Comparison of ENCODE assay signal across 32 cellular contexts in genomic region chr1:24586119-24586518, GRCh38. TPM values are rescaled to one million over a fixed set of nuclear protein-coding genes. Genes with fewer than 3 reads are reported as not detected.
"Had no signal": no experiment of that assay in that cellular context is flagged by ENCODE, and none has a peak within 500 bp of the region (broad histone marks: within the 10 kb centered on the region; RNA-seq: fewer than 3 reads in every experiment).

No MANE protein-coding gene starts in this region.

- H3K79me2 ChIP-seq: parathyroid adenoma had no signal

- ATAC-seq: naive thymus-derived CD4-positive, alpha-beta T cell; psoas muscle; right cardiac atrium; sciatic nerve; stimulated activated naive B cell treated with anti-CD40 and anti-IgM and Interleukin-4, amounts not matched to agents 10 μg/mL and 1 μg/mL and 100 μg/mL, for 72 hours; stimulated activated naive CD8-positive, alpha-beta T cell treated with anti-CD3 and anti-CD28 coated beads, Interleukin-15, Interleukin-2, amounts not matched to agents 100 U/mL and 50 U/mL, for 24 hours had no signal

- H2AFZ ChIP-seq: parathyroid adenoma had no signal

- FAIRE-seq: urothelium cell line had no signal

- H3K27ac ChIP-seq: neural progenitor cell, ovary, parathyroid adenoma, psoas muscle, skin epidermis, spleen, suprapubic skin, thoracic aorta, thyroid gland, tibial nerve, upper lobe of left lung, vagina had no signal

- H3K36me3 ChIP-seq: neural progenitor cell, ovary, spleen, suprapubic skin, thoracic aorta, thyroid gland, tibial nerve, upper lobe of left lung, vagina had no signal

- DNase-seq: naive thymus-derived CD4-positive, alpha-beta T cell; natural killer cell; occipital lobe; ovary; posterior cingulate gyrus; psoas muscle; right cardiac atrium; spleen; stimulated activated CD4-positive, alpha-beta T cell treated with anti-CD3 and anti-CD28 coated beads, Interleukin-12 subunit alpha, Interleukin-12 subunit beta, amount 100 ng/mL, for 4 hours; stimulated activated CD4-positive, alpha-beta T cell treated with anti-CD3 and anti-CD28 coated beads, Interleukin-1b, Interleukin-23, amount 100 ng/mL, for 48 hours; stimulated activated CD4-positive, alpha-beta T cell treated with anti-CD3 and anti-CD28 coated beads, Interleukin-4, amount 100 ng/mL, for 1 hour; stimulated activated CD4-positive, alpha-beta T cell treated with anti-CD3 and anti-CD28 coated beads, Interleukin-4, amount 100 ng/mL, for 4 hours; stimulated activated CD8-positive, alpha-beta memory T cell treated with anti-CD3 and anti-CD28 coated beads, Interleukin-4, amount 100 ng/mL, for 48 hours; stimulated activated naive B cell treated with anti-CD40 and anti-IgM and Interleukin-4, amounts not matched to agents 10 μg/mL and 1 μg/mL and 100 μg/mL, for 72 hours; stimulated activated naive CD8-positive, alpha-beta T cell treated with anti-CD3 and anti-CD28 coated beads, Interleukin-15, amount 100 ng/mL, for 72 hours; stimulated activated naive CD8-positive, alpha-beta T cell treated with anti-CD3 and anti-CD28 coated beads, Interleukin-15, Interleukin-2, amounts not matched to agents 100 U/mL and 50 U/mL, for 24 hours; substantia nigra; thyroid gland; trophoblast cell; upper lobe of left lung had no signal

- H3K4me3 ChIP-seq: neural progenitor cell, ovary, psoas muscle, skin epidermis, smooth muscle cell, spleen, suprapubic skin, thoracic aorta, thyroid gland, tibial nerve, upper lobe of left lung, vagina had no signal

- H3K4me1 ChIP-seq: neural progenitor cell, parathyroid adenoma, psoas muscle, suprapubic skin, upper lobe of left lung, vagina had no signal

- H3K4me2 ChIP-seq: neural progenitor cell, smooth muscle cell had no signal

- H3K27me3 ChIP-seq: neural progenitor cell, ovary, spleen, thyroid gland, upper lobe of left lung, vagina had no signal

- H3K9me3 ChIP-seq: ovary, psoas muscle, spleen, suprapubic skin, thoracic aorta, thyroid gland, tibial nerve, upper lobe of left lung, vagina had no signal

- H3K9ac ChIP-seq: neural progenitor cell, parathyroid adenoma had no signal

RNA-seq across cellular contexts. Expression of gene NCMAP, which starts 30.2 kb away (rescaled TPM):
- total RNA-seq: natural killer cell, osteoblast, psoas muscle, smooth muscle cell had no signal
- polyA plus RNA-seq: neural cell, smooth muscle cell had no signal
